ENCODE assay signal across 8 cellular contexts in genomic region chr1:94045465-94046056, GRCh38.
DNase-seq lines count a peak whose midpoint lies in the region; ATAC-seq and TF ChIP-seq lines count a peak whose summit lies in the region.

No MANE protein-coding gene starts in this region.

- in situ Hi-C loops in Caki2 (cut with HindIII; ENCODE audit: low pct_unique_long_range_greater_than_20kb, low sequenced_read_pairs) = no loop called here

- H2AFZ ChIP-seq in parathyroid adenoma = peak overlapping the region; percentile 78

- H3K27me3 ChIP-seq in Peyer's patch (no peaks in the 10 kb centered on the region), heart right ventricle (no peaks in the 10 kb centered on the region), parathyroid adenoma (ENCODE audit: control insufficient read depth, insufficient read depth, low read length) (no peaks in the 10 kb centered on the region)
- H3K27me3 ChIP-seq in effector memory CD4-positive, alpha-beta T cell (replicated peaks; ENCODE audit: control insufficient read depth, insufficient read depth, low read length, poor library complexity, severe bottlenecking) = no peaks in the 10 kb centered on the region

- WGBS in heart right ventricle, 2 donors = 8 to 9% methylated on average over 22 of the region's 22 CpGs

- H3K27ac ChIP-seq in Peyer's patch = peak overlapping the region in 2 of 4 donors; percentile 22 to 49
- peak overlapping the region; percentile 81 to 98 (median 92) for H3K27ac ChIP-seq in heart right ventricle
- H3K27ac ChIP-seq in parathyroid adenoma = peak overlapping the region; percentile 57
- no peak overlapping the region for H3K27ac ChIP-seq in effector memory CD4-positive, alpha-beta T cell (ENCODE audit: insufficient read depth, low read length, poor library complexity, severe bottlenecking)

- TF ChIP-seq POLR2A in Peyer's patch (IDR thresholded peaks at IDR 0.05) = no peak

- intact Hi-C loops in heart right ventricle (cut with DNase I) = loop anchor here in 8 of 10 donors (1.0 to 5.0 kb wide), 7 partner anchors 15 to 292 kb away; partner anchors contain the start of gene ARHGAP29 (in 4 of the 8)

- H3K9me3 ChIP-seq in Peyer's patch = no peaks in the 10 kb centered on the region
- H3K9me3 ChIP-seq in heart right ventricle = no peaks in the 10 kb centered on the region
- no peaks in the 10 kb centered on the region for H3K9me3 ChIP-seq in parathyroid adenoma (ENCODE audit: control insufficient read depth, low read length)
- no peaks in the 10 kb centered on the region for H3K9me3 ChIP-seq in effector memory CD4-positive, alpha-beta T cell (ENCODE audit: control insufficient read depth, low read length)

- peaks cover 0 to 4% (median 0%) of the 10 kb centered on the region in 4 donors for H3K4me1 ChIP-seq in Peyer's patch
- H3K4me1 ChIP-seq in heart right ventricle = peaks cover 23 to 85% (median 64%) of the 10 kb centered on the region in 9 donors
- no peaks in the 10 kb centered on the region for H3K4me1 ChIP-seq in parathyroid adenoma
- H3K4me1 ChIP-seq in effector memory CD4-positive, alpha-beta T cell (ENCODE audit: control insufficient read depth, insufficient read depth, low read length, poor library complexity, severe bottlenecking) = no peaks in the 10 kb centered on the region

- H3K36me3 ChIP-seq in Peyer's patch (no peaks in the 10 kb centered on the region), heart right ventricle (no peaks in the 10 kb centered on the region), parathyroid adenoma (ENCODE audit: control insufficient read depth, insufficient read depth, low read length) (no peaks in the 10 kb centered on the region)
- H3K36me3 ChIP-seq in effector memory CD4-positive, alpha-beta T cell (ENCODE audit: control insufficient read depth, insufficient read depth, low read length) = no peaks in the 10 kb centered on the region

- H3K79me2 ChIP-seq in parathyroid adenoma = no peaks in the 10 kb centered on the region

- ATAC-seq in HG02610 (IDR thresholded peaks at IDR 0.05; ENCODE audit: unreplicated experiment) (peak; percentile 61), heart right ventricle (peak; percentile 88 to 95 (median 92))

- H3K9ac ChIP-seq in parathyroid adenoma = no peak overlapping the region

- peak overlapping the region; percentile 57 for H3K4me2 ChIP-seq in parathyroid adenoma (ENCODE audit: low read length)

- DNase-seq in Caki2 (ENCODE audit: low read depth) (peak; percentile 91), Peyer's patch (peak in 2 of 3 donors; percentile 24 to 80), amniotic stem cell (lab: John Stamatoyannopoulos, UW) (peak; percentile 85), heart right ventricle (peak; percentile 88 to 94), NCI-H345 treated with DMSO at 0.1 percent for 48 hours (lab: John Stamatoyannopoulos, UW; ENCODE audit: unreplicated experiment) (no peak)
- no peak for DNase-seq in effector memory CD4-positive, alpha-beta T cell

- H3K4me3 ChIP-seq in Peyer's patch (peak overlapping the region in 2 of 4 donors; percentile 14 to 27), heart right ventricle (peak overlapping the region in 5 of 10 donors; percentile 8 to 21 (median 12)), parathyroid adenoma (ENCODE audit: low read depth, low read length) (no peak overlapping the region)
- H3K4me3 ChIP-seq in effector memory CD4-positive, alpha-beta T cell (ENCODE audit: insufficient read depth, low read depth, low read length, poor library complexity, severe bottlenecking) = no peak overlapping the region

- peak in 4 of 6 experiments; percentile 41 to 70 (median 69) for TF ChIP-seq CTCF in Peyer's patch (IDR thresholded peaks at IDR 0.05)
- peak; percentile 50 to 89 (median 73) for TF ChIP-seq CTCF in heart right ventricle (IDR thresholded peaks at IDR 0.05)
- TF ChIP-seq CTCF in parathyroid adenoma (IDR thresholded peaks at IDR 0.05) = peak; percentile 69

Comparison
In these comparisons a context has a peak if more than half of its experiments do, and no peak if none do; other contexts are left out.
1. DNase-seq: peak in Caki2 (single experiment), Peyer's patch (2 of 3), amniotic stem cell (single experiment) and heart right ventricle (2 of 2); none in NCI-H345 treated with DMSO at 0.1 percent for 48 hours (single experiment) and effector memory CD4-positive, alpha-beta T cell (0 of 3).
2. Peak in every context shown above with its lines, with median percentiles within 50 percentile points of each other: CTCF ChIP-seq.